3 cellular contexts compared by ENCODE assay signal in the genomic region with DNA sequence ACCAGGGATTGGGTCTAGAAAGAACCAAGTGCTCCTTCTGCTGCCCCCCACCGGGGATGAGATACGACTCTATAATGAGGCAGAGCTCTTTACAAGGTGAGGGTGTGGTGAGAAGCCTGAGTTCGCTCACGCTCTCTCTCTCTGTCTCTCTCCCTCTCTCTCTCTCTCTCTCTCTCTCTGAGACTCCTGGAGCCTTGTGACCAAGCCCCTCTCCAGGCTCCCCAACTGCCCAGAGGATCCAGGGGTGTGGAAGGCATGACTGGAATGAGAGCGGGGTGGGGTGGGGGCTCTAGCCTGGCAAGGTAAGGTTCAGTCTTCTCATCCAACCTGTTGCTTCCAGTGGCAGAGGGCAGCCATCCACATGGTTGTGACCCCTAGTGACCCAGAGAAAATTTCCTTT.
TF ChIP-seq lines count a peak whose summit lies in the region.

No MANE protein-coding gene starts in this region.

TF ChIP-seq in GM23338, 12 proteins besides CTCF, POLR2A, EP300 and RAD21:
- TF ChIP-seq ZNF114 (CRISPR knock-in tag; IDR thresholded peaks at IDR 0.05) (no peak), EZH2 (IDR thresholded peaks at IDR 0.05; ENCODE audit: low read depth, unreplicated experiment) (peak; percentile 34)

TF ChIP-seq in K562, 482 proteins besides CTCF, POLR2A, EP300 and RAD21:
- TF ChIP-seq CREB3L1 (IDR thresholded peaks at IDR 0.05; ENCODE audit: borderline replicate concordance, low read depth) (no peak), MXI1 (IDR thresholded peaks at IDR 0.05; ENCODE audit: low read depth, low read length) (no peak)
TF ChIP-seq in K562: peak in this region for 0.

TF ChIP-seq in H1, 55 proteins besides CTCF, POLR2A, EP300 and RAD21:
- TF ChIP-seq SUZ12 (IDR thresholded peaks at IDR 0.05; ENCODE audit: low read length): peak; percentile 7; the same call in 1 of the 2 replicates
- TF ChIP-seq SP2 (IDR thresholded peaks at IDR 0.05; ENCODE audit: low read length): no peak
- no peak for TF ChIP-seq POU5F1 (IDR thresholded peaks at IDR 0.05; ENCODE audit: low read depth, low read length)
- no peak for TF ChIP-seq BCL11A (IDR thresholded peaks at IDR 0.05; ENCODE audit: low read depth in 2 of 2, low read length in 2 of 2)
TF ChIP-seq in H1: peak in this region for 1.
